8 cellular contexts compared by ENCODE assay signal in the genomic region with DNA sequence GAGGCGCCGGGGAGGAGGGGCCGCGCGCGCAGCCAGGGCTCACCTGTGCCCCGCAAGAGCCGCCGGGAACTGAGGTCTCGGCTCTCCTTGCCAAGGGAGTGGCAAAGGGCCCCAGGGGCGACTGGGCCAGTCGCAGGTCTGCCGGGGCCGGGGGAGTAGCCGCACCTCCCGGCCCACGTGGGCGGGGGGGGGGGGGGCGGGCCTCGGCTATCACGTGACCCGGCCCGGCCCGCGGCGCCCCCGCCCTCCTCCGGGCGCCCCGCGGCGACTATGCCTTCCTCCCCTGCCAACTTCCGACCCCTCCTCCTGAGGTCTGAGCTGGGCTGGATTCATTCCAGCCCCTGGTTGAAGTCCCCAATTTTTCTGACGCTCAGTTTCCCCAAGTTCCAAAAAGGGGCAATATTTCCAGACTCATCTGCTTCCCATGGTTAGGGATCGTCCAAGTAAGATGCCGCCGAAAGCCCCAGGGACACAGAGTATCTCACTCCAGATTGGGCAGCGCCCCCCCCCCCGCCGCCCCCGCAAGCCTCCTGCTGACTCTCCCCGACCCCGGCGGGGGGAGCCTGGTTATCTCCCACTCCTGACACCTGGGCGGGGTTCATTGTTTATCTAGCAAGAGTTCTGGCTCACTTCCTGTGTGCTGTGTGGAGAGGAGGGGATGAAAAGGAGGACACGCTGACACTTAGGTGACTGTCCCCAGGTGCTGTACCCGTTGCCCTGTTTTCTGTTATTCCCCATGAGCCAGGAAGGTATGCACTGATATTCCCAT. TPM values are rescaled to one million over a fixed set of nuclear protein-coding genes. Genes with fewer than 3 reads are reported as not detected.
DNase-seq lines count a peak whose midpoint lies in the region; ATAC-seq, FAIRE-seq and TF ChIP-seq lines count a peak whose summit lies in the region.

A gene with protein sequence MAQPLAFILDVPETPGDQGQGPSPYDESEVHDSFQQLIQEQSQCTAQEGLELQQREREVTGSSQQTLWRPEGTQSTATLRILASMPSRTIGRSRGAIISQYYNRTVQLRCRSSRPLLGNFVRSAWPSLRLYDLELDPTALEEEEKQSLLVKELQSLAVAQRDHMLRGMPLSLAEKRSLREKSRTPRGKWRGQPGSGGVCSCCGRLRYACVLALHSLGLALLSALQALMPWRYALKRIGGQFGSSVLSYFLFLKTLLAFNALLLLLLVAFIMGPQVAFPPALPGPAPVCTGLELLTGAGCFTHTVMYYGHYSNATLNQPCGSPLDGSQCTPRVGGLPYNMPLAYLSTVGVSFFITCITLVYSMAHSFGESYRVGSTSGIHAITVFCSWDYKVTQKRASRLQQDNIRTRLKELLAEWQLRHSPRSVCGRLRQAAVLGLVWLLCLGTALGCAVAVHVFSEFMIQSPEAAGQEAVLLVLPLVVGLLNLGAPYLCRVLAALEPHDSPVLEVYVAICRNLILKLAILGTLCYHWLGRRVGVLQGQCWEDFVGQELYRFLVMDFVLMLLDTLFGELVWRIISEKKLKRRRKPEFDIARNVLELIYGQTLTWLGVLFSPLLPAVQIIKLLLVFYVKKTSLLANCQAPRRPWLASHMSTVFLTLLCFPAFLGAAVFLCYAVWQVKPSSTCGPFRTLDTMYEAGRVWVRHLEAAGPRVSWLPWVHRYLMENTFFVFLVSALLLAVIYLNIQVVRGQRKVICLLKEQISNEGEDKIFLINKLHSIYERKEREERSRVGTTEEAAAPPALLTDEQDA (minus strand): TSS at position 140 of the 769 bp plus-strand sequence. CDS start 1,923 bp downstream, outside the sequence.

- H3K9me3 ChIP-seq in Loucy (ENCODE audit: insufficient read depth, low read depth, low read length) (no peaks in the 10 kb centered on the region), K562 (replicated peaks; ENCODE audit: control insufficient read depth, insufficient read depth, low read depth, low read length) (no peaks in the 10 kb centered on the region), sigmoid colon (no peaks in the 10 kb centered on the region)

- peak within 1 kb of the TSS; percentile 91 for H3K4me3 ChIP-seq in Loucy (ENCODE audit: low read length, poor library complexity, severe bottlenecking)
- H3K4me3 ChIP-seq in K562, result peak within 1 kb of the TSS; percentile 98
- H3K4me3 ChIP-seq in iPS-11a (ENCODE audit: low read depth, low read length), result peak within 1 kb of the TSS; percentile 54
- peak within 1 kb of the TSS; percentile 35 to 61 (median 57) for H3K4me3 ChIP-seq in sigmoid colon

- peak within 1 kb of the TSS; percentile 69 for H2AFZ ChIP-seq in Loucy (ENCODE audit: low read length)
- H2AFZ ChIP-seq in K562 (ENCODE audit: low read depth, low read length), result peak within 1 kb of the TSS; percentile 95

- H3K79me2 ChIP-seq in Loucy (ENCODE audit: insufficient read depth, low read length), result peaks cover 93% of the 10 kb centered on the region
- peaks cover 66% of the 10 kb centered on the region for H3K79me2 ChIP-seq in K562 (ENCODE audit: control insufficient read depth, insufficient read depth, low read length)

- intact Hi-C loops in K562 (cut with micrococcal nuclease), result loop anchor here (1.0 to 5.0 kb wide), 2 partner anchors 12 to 39 kb away; a partner anchor contains a TSS
- intact Hi-C loops in sigmoid colon (cut with DNase I), result no loop called here

- H3K9me1 ChIP-seq in K562 (ENCODE audit: control insufficient read depth, insufficient read depth, low read length), result no peaks in the 10 kb centered on the region

- TF ChIP-seq CTCF in Loucy (conservative IDR thresholded peaks at IDR 0.05; ENCODE audit: low read length) (no peak), K562 (IDR thresholded peaks at IDR 0.05 in 2 of 3, conservative IDR thresholded peaks at IDR 0.05 in 1 of 3; ENCODE audit: insufficient read depth in 2 of 3, low read depth in 1 of 3, low read length in 3 of 3) (no peak), sigmoid colon (IDR thresholded peaks at IDR 0.05) (no peak)

- H3K27me3 ChIP-seq in Loucy (ENCODE audit: insufficient read depth, low read length, poor library complexity, severe bottlenecking) (peaks cover 8% of the 10 kb centered on the region), K562 (ENCODE audit: control insufficient read depth in 2 of 2, insufficient read depth in 2 of 2, low read length in 2 of 2) (no peaks in the 10 kb centered on the region), sigmoid colon (peaks cover 26 to 69% (median 56%) of the 10 kb centered on the region in 3 donors)

- ATAC-seq in K562 (peak; percentile 75), GM19035 (IDR thresholded peaks at IDR 0.05; ENCODE audit: unreplicated experiment) (no peak), GM21786 (IDR thresholded peaks at IDR 0.05; ENCODE audit: unreplicated experiment) (no peak)

- H3K27ac ChIP-seq in K562 (ENCODE audit: extremely low read depth, low read depth, low read length) (peak within 1 kb of the TSS; percentile 81), sigmoid colon (peak within 1 kb of the TSS; percentile 72 to 79 (median 76))

- peaks cover 13% of the 10 kb centered on the region; the same call in 1 of the 2 replicates for H3F3A ChIP-seq in Loucy (ENCODE audit: low read depth)

- DNase-seq in GM12891 (ENCODE audit: insufficient read length, low spot score) (peak; percentile 81), T-helper 2 cell (peak in 3 of 5 experiments; percentile 67 to 89 (median 83)), K562 (ENCODE audit: extremely low read depth in 1 of 4, low spot score in 3 of 4) (peak; percentile 93 to 99 (median 96)), sigmoid colon (peak; percentile 66)

- CTCF ChIA-PET in K562 (lab: Yijun Ruan, JAX; ENCODE audit: low intra/inter-chr PET ratio), result no interaction called here

- H3K4me2 ChIP-seq in Loucy (ENCODE audit: low read depth, low read length, poor library complexity, severe bottlenecking), result peak within 1 kb of the TSS; percentile 81
- H3K4me2 ChIP-seq in K562 (ENCODE audit: insufficient read depth, low read length), result peak within 1 kb of the TSS; percentile 81

- peaks cover 54% of the 10 kb centered on the region for H3K4me1 ChIP-seq in Loucy (ENCODE audit: insufficient read depth, low read length, poor library complexity, severe bottlenecking)
- H3K4me1 ChIP-seq in K562 (replicated peaks in 1 of 2; ENCODE audit: control insufficient read depth in 2 of 2, insufficient read depth in 2 of 2, low read length in 2 of 2), result peaks cover 33 to 92% of the 10 kb centered on the region in 2 experiments
- H3K4me1 ChIP-seq in sigmoid colon, result peaks cover 0 to 53% (median 48%) of the 10 kb centered on the region in 4 donors

- FAIRE-seq in GM12891 (lab: Jason Lieb, UNC), result peak; percentile 86
- FAIRE-seq in K562 (lab: Jason Lieb, UNC), result peak; percentile 100

- H3K9ac ChIP-seq in Loucy (ENCODE audit: low read depth, low read length, poor library complexity, severe bottlenecking) (peak within 1 kb of the TSS; percentile 99), K562 (ENCODE audit: insufficient read depth in 1 of 2, low read depth in 2 of 2, low read length in 2 of 2) (peak within 1 kb of the TSS; percentile 82 to 95)

- peaks cover 37% of the 10 kb centered on the region for H4K20me1 ChIP-seq in Loucy (ENCODE audit: insufficient read depth, low read length, poor library complexity, severe bottlenecking)
- H4K20me1 ChIP-seq in K562 (replicated peaks; ENCODE audit: control insufficient read depth, insufficient read depth, low read length), result no peaks in the 10 kb centered on the region; the same call in 1 of the 2 replicates

- in situ Hi-C loops in K562 (cut with MboI), result no loop called here

- TF ChIP-seq EP300 in K562 (IDR thresholded peaks at IDR 0.05; ENCODE audit: low read length), result peak; percentile 92
- no peak for TF ChIP-seq EP300 in sigmoid colon (IDR thresholded peaks at IDR 0.05)

- no peak; the same call in 1 of the 2 replicates for TF ChIP-seq POLR2A in GM12891 (IDR thresholded peaks at IDR 0.05; ENCODE audit: low read depth, low read length)
- no peak for TF ChIP-seq POLR2A in K562 (conservative IDR thresholded peaks at IDR 0.05)
- TF ChIP-seq POLR2A in sigmoid colon (IDR thresholded peaks at IDR 0.05), result peak in 1 of 2 donors; percentile 23

- 1% methylated on average over 12 of the region's 47 CpGs for WGBS in K562 (ENCODE audit: insufficient coverage, low coverage, missing lambda C conversion rate)
- WGBS in sigmoid colon, 2 donors, result 2% methylated on average over 47 of the region's 47 CpGs

- BruUV-seq in K562 (replicated peaks; lab: Mats Ljungman, UMichigan), result no TSS peak

- H3K36me3 ChIP-seq in Loucy (ENCODE audit: insufficient read depth, low read length) (peaks cover 21% of the 10 kb centered on the region; the same call in 1 of the 2 replicates), K562 (ENCODE audit: control insufficient read depth, insufficient read depth, low read length) (peaks cover 33% of the 10 kb centered on the region; the same call in 2 of the 3 replicates), sigmoid colon (peaks cover 0 to 5% (median 0%) of the 10 kb centered on the region in 4 donors)

- POLR2A ChIA-PET in K562 (lab: Yijun Ruan, JAX), result interaction anchor here (0.6 to 2.2 kb wide), 9 partner anchors 12 to 251 kb away, joined by 3 to 14 read pairs (median 3); a partner anchor contains a TSS

- no peak for TF ChIP-seq RAD21 in K562 (CRISPR knock-in tag; conservative IDR thresholded peaks at IDR 0.05 in 1 of 2, IDR thresholded peaks at IDR 0.05 in 1 of 2)

- H3K9me2 ChIP-seq in Loucy (replicated peaks; ENCODE audit: low read depth, low read length), result no peaks in the 10 kb centered on the region

TF ChIP-seq in K562, 482 proteins besides CTCF, POLR2A, EP300 and RAD21 (continues in another document):
- TF ChIP-seq ADNP (tag; IDR thresholded peaks at IDR 0.05), result no peak

RNA-seq across cellular contexts. Expression of the gene that starts here (rescaled TPM):
- polyA plus RNA-seq in GM12891 (2012; ENCODE audit: low read depth, missing spikeins), result 125 TPM
- total RNA-seq in K562 (2011; cell fraction: chromatin; rRNA removed; ENCODE audit: low replicate concordance), result 470 and 1,385 TPM in 2 replicates
- total RNA-seq in K562 (2011; cell fraction: nucleolus; rRNA removed), result 924 and 982 TPM in 2 replicates
- total RNA-seq in K562 (2011; cell fraction: nucleoplasm; rRNA removed), result 574 and 584 TPM in 2 replicates
- total RNA-seq in K562 (2014; rRNA removed), result 183 and 200 TPM in 2 replicates
- total RNA-seq in K562 (2014; rRNA removed; fragmentation: Illumina TruSeq; extraction: Trizol), result 30.2 and 33.0 TPM in 2 replicates
- 64.8 and 66.9 TPM in 2 replicates for total RNA-seq in K562 (2015; rRNA removed; fragmentation: Illumina TruSeq; extraction: Trizol)
- total RNA-seq in K562 (2021), result 304 and 351 TPM in 2 replicates
- polyA plus RNA-seq in K562 (2011; rRNA removed), result 66.9 and 116 TPM in 2 replicates
- polyA plus RNA-seq in K562 (2011; cell fraction: cytosol; rRNA removed), result 66.0 and 200 TPM in 2 replicates
- polyA plus RNA-seq in K562 (2011; cell fraction: nucleus; rRNA removed), result 537 and 1,067 TPM in 2 replicates
- polyA plus RNA-seq in K562 (2012), result 156 and 191 TPM in 2 replicates
- polyA plus RNA-seq in K562 (2014; fragmentation: Illumina TruSeq; extraction: Trizol), result 36.6 and 87.5 TPM in 2 replicates
- polyA plus RNA-seq in K562 (2014; fragmentation: Nextera tagmentation; extraction: Ambion mirVana), result 1 to 10 TPM; 4.1 to 8.2 TPM
- 201 and 246 TPM in 2 replicates for polyA plus RNA-seq in K562 (2014; rRNA removed)
- 21.1 and 34.2 TPM in 2 replicates for polyA minus RNA-seq in K562 (2011; rRNA and poly(A)+ RNA removed)
- 97.7 and 104 TPM in 2 replicates for polyA minus RNA-seq in K562 (2011; cell fraction: cytosol; rRNA and poly(A)+ RNA removed)
- polyA minus RNA-seq in K562 (2011; cell fraction: nucleus; rRNA and poly(A)+ RNA removed), result 176 and 224 TPM in 2 replicates
- 10 to 100 TPM in 2 of 4 donors, 1 to 10 TPM in 2; 5.3 to 13.9 (median 8.9) TPM for total RNA-seq in sigmoid colon
- 100 to 1,000 TPM in 1 of 3 donors, 10 to 100 TPM in 1, 1 to 10 TPM in 1; 9.0 to 145 (median 10.8) TPM for polyA plus RNA-seq in sigmoid colon
